34 cellular contexts compared by ENCODE assay signal in the genomic region with DNA sequence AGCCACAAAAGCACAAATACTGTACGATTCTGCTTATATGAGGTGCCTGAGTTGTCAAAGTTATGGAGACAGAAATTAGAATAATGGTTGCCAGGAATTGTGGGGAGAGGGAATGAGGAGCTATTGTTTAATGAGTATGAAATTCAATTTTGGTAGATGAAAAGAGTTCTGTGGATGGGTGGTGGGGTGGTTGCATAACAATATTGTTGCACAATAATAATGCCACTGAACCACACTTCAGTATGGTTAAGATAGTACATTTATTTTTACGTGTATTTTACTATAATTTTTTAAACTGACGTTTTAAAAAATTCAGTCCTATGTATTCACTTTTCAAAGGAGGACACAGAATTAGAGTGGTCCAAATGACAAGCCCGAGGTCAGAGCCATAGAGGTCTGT. TPM values are rescaled to one million over a fixed set of nuclear protein-coding genes. Genes with fewer than 3 reads are reported as not detected.
"Had no signal": no experiment of that assay in that cellular context is flagged by ENCODE, and none has a peak within 500 bp of the region (broad histone marks: within the 10 kb centered on the region; RNA-seq: fewer than 3 reads in every experiment).

No MANE protein-coding gene starts in this region.

- H3K4me2 ChIP-seq: smooth muscle cell had no signal

- ATAC-seq: heart right ventricle; left cardiac atrium; left lung; mucosa of descending colon; natural killer cell treated with Interleukin-12 subunit alpha and Interleukin-12 subunit beta and Interleukin-15 and Interleukin-18, amount 100 ng/mL, for 72 hours; sciatic nerve; stimulated activated memory B cell treated with anti-CD40 and anti-IgM and Interleukin-4, amounts not matched to agents 10 μg/mL and 1 μg/mL and 100 μg/mL, for 72 hours; stimulated activated naive CD8-positive, alpha-beta T cell treated with anti-CD3 and anti-CD28 coated beads, Interleukin-15, Interleukin-2, amounts not matched to agents 100 U/mL and 50 U/mL, for 24 hours; upper lobe of right lung had no signal

- H3K27ac ChIP-seq: coronary artery, esophagus squamous epithelium, heart right ventricle, left lung, neutrophil, parathyroid adenoma, thoracic aorta, transverse colon, upper lobe of right lung, uterus had no signal

- H3K36me3 ChIP-seq: esophagus squamous epithelium, heart right ventricle, left lung, neutrophil, thoracic aorta, transverse colon, upper lobe of right lung, uterus had no signal

- DNase-seq: dermis blood vessel endothelial cell; effector memory CD4-positive, alpha-beta T cell; erythroblast; esophagus squamous epithelium; foreskin melanocyte; glutamatergic neuron; heart right ventricle; hippocampal formation; left cardiac atrium; left lung; mesenchymal stem cell; mucosa of descending colon; naive B cell; stimulated activated CD4-positive, alpha-beta T cell treated with anti-CD3 and anti-CD28 coated beads, Interleukin-12 subunit alpha, Interleukin-12 subunit beta, amount 100 ng/mL, for 4 hours; stimulated activated CD4-positive, alpha-beta T cell treated with anti-CD3 and anti-CD28 coated beads, Interleukin-1b, Interleukin-23, amount 100 ng/mL, for 48 hours; stimulated activated CD4-positive, alpha-beta T cell treated with anti-CD3 and anti-CD28 coated beads, Interleukin-4, amount 100 ng/mL, for 4 hours; stimulated activated naive CD8-positive, alpha-beta T cell treated with anti-CD3 and anti-CD28 coated beads, Interleukin-15, Interleukin-2, amounts not matched to agents 100 U/mL and 50 U/mL, for 24 hours; substantia nigra; transverse colon; upper lobe of right lung; uterus had no signal

- H3K4me1 ChIP-seq: parathyroid adenoma had no signal

- FAIRE-seq: endothelial cell of umbilical vein had no signal

- H3K4me3 ChIP-seq: coronary artery, esophagus squamous epithelium, heart right ventricle, left lung, mucosa of descending colon, smooth muscle cell, thoracic aorta, transverse colon, upper lobe of right lung, uterus had no signal

- H3K9ac ChIP-seq: parathyroid adenoma had no signal

- H3K9me3 ChIP-seq: esophagus squamous epithelium, left lung, mucosa of descending colon, neutrophil, thoracic aorta, transverse colon, upper lobe of right lung, uterus had no signal

RNA-seq across cellular contexts. Expression of a gene that starts 1.8 kb away (rescaled TPM):
- total RNA-seq: dermis blood vessel endothelial cell; endothelial cell of umbilical vein; kidney epithelial cell; lung microvascular endothelial cell; natural killer cell treated with Interleukin-12 subunit alpha and Interleukin-12 subunit beta and Interleukin-15 and Interleukin-18, amount 100 ng/mL, for 72 hours; osteoblast; progenitor cell of endocrine pancreas; thoracic aorta had no signal
- polyA plus RNA-seq: endothelial cell of umbilical vein, smooth muscle cell had no signal
